8 cellular contexts compared by ENCODE assay signal in the genomic region with DNA sequence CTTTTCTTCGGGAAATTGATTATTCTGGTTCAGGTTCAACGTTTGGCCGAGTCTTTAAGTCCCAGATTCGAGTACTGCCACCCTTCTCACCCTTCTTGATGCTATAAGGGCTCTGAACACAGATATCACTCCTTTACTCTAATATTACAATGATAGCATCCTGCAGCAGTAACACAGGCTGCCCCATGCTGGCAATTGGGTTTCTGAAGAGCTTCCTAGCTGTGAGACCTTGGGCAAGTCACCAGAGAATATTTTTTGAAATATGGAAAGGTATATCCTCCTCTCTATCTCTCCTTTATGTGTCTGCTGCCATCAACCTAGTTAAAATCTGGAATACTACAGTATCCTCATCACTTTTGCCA. TPM values are rescaled to one million over a fixed set of nuclear protein-coding genes. Genes with fewer than 3 reads are reported as not detected.
DNase-seq lines count a peak whose midpoint lies in the region; ATAC-seq lines count a peak whose summit lies in the region.

No MANE protein-coding gene starts in this region.

- H3K4me1 Mint-ChIP-seq in activated naive CD8-positive, alpha-beta T cell (ENCODE audit: low read depth) = peaks cover 44% of the 10 kb centered on the region
- peaks cover 11 to 31% (median 16%) of the 10 kb centered on the region in 3 donors for H3K4me1 Mint-ChIP-seq in naive B cell

- no peaks in the 10 kb centered on the region for H3K9me3 Mint-ChIP-seq in activated naive CD8-positive, alpha-beta T cell (ENCODE audit: low read depth)
- H3K9me3 Mint-ChIP-seq in naive B cell = peaks cover 0 to 4% (median 0%) of the 10 kb centered on the region in 7 donors

- no peaks in the 10 kb centered on the region for H3K36me3 ChIP-seq in MG63

- no peaks in the 10 kb centered on the region for H3K9me3 ChIP-seq in MG63

- ATAC-seq in GM19324 (IDR thresholded peaks at IDR 0.05; ENCODE audit: low FRiP score, unreplicated experiment) = peak; percentile 21
- peak; percentile 16 for ATAC-seq in HG02970 (IDR thresholded peaks at IDR 0.05; ENCODE audit: low FRiP score, unreplicated experiment)
- ATAC-seq in naive B cell (ENCODE audit: low read depth in 2 of 2) = peak; percentile 13 to 18

- no peaks in the 10 kb centered on the region for H3K27me3 ChIP-seq in MG63

- no peaks in the 10 kb centered on the region for H3K27me3 Mint-ChIP-seq in activated naive CD8-positive, alpha-beta T cell
- H3K27me3 Mint-ChIP-seq in naive B cell = no peaks in the 10 kb centered on the region

- peak overlapping the region; percentile 93 for H3K4me3 Mint-ChIP-seq in activated naive CD8-positive, alpha-beta T cell
- H3K4me3 Mint-ChIP-seq in naive B cell = peak overlapping the region; percentile 83 to 97 (median 95)

- no peak for DNase-seq in naive B cell
- no peak for DNase-seq in EL
- DNase-seq in Kasumi-1 (lab: John Stamatoyannopoulos, UW) = no peak
- no peak for DNase-seq in NCI-H1694 (lab: John Stamatoyannopoulos, UW)
- DNase-seq in MG63 = no peak

- no peaks in the 10 kb centered on the region for H3K36me3 Mint-ChIP-seq in activated naive CD8-positive, alpha-beta T cell
- H3K36me3 Mint-ChIP-seq in naive B cell = no peaks in the 10 kb centered on the region

- no peak overlapping the region for H3K4me3 ChIP-seq in MG63

- peak overlapping the region; percentile 68 for H3K27ac Mint-ChIP-seq in activated naive CD8-positive, alpha-beta T cell
- H3K27ac Mint-ChIP-seq in naive B cell = peak overlapping the region; percentile 40 to 96 (median 90)

RNA-seq across cellular contexts. Expression of a gene that starts 0.3 kb away (rescaled TPM):
- 1 to 10 TPM; 1.7 to 3.9 (median 2.6) TPM for polyA plus RNA-seq in naive B cell (ENCODE audit: low read depth in 6 of 6)
- not detected in 2 replicates for total RNA-seq in MG63 (2014; rRNA removed; shearing (Covaris generic); ENCODE audit: low replicate concordance)
